In the genomic region with DNA sequence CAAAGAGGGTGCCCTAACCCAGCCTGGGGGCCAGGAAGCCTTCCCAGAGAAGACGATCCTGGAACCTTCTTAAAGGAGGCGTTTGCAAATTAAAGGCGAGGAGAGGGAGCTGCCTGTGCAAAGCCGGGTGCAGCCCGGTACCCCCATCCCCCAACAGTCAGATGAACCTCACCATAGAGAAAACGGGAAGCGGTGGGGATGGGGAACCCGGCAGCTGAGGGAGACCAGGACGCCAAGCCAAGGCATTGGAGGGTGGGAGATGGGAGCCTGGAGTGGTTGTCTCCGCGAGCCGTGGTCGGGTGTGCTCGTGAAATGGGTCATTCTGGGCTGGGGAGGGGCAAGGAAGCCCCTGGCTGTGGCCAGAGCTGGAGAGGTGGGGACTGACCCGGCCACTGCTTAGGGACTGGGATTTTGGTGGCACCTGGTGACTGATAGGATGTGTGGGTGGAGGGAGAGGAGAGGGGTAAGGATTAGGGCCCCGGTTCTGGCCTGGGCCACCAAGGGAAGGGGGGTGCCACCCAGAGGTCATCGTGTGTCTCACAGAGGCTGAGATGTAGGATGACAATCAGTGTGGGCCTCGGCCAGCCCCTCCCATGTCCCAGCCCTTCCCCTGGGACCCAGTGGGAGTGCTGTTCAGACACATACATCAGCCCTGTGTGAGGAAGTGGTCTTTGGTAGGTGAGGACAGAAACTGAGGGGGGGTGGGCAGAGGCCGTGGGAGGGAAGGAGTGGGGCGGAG, we compare ENCODE assay signal across 8 cellular contexts. TPM values are rescaled to one million over a fixed set of nuclear protein-coding genes. Genes with fewer than 3 reads are reported as not detected.
DNase-seq lines count a peak whose midpoint lies in the region; ATAC-seq, FAIRE-seq and TF ChIP-seq lines count a peak whose summit lies in the region.

No MANE protein-coding gene starts in this region.

- TF ChIP-seq CTCF in esophagus muscularis mucosa (IDR thresholded peaks at IDR 0.05), result no peak
- no peak for TF ChIP-seq CTCF in retinal pigment epithelial cell (conservative IDR thresholded peaks at IDR 0.05; ENCODE audit: low read depth, low read length)

- DNase-seq in GM12891 (ENCODE audit: insufficient read length, low spot score), result peak; percentile 41
- DNase-seq in NAMALWA (ENCODE audit: low spot score), result peak; percentile 50
- DNase-seq in esophagus muscularis mucosa (ENCODE audit: extremely low spot score), result no peak
- DNase-seq in retinal pigment epithelial cell (ENCODE audit: low read depth), result no peak
- no peak for DNase-seq in activated naive CD4-positive, alpha-beta T cell (lab: John Stamatoyannopoulos, UW)

- ATAC-seq in HG02623 (IDR thresholded peaks at IDR 0.05; ENCODE audit: unreplicated experiment), result no peak
- no peak for ATAC-seq in HG03095 (IDR thresholded peaks at IDR 0.05; ENCODE audit: unreplicated experiment)
- no peak for ATAC-seq in HG03342 (IDR thresholded peaks at IDR 0.05; ENCODE audit: unreplicated experiment)

- no peak overlapping the region for H3K27ac ChIP-seq in esophagus muscularis mucosa (replicated peaks in 1 of 4)

- no peak for TF ChIP-seq EP300 in esophagus muscularis mucosa (IDR thresholded peaks at IDR 0.05)

- peak overlapping the region; percentile 36 to 57 (median 42) for H3K4me3 ChIP-seq in esophagus muscularis mucosa
- H3K4me3 ChIP-seq in retinal pigment epithelial cell (ENCODE audit: low read length), result peak overlapping the region; percentile 34

- peaks cover 0 to 52% (median 18%) of the 10 kb centered on the region in 4 donors for H3K27me3 ChIP-seq in esophagus muscularis mucosa

- peaks cover 15 to 18% (median 17%) of the 10 kb centered on the region in 4 donors for H3K4me1 ChIP-seq in esophagus muscularis mucosa

- H3K9me3 ChIP-seq in esophagus muscularis mucosa, result no peaks in the 10 kb centered on the region

- no peak for FAIRE-seq in GM12891 (lab: Jason Lieb, UNC)

- intact Hi-C loops in esophagus muscularis mucosa (cut with DNase I), result loop anchor here (10.0 kb wide), 1 partner anchor 215 kb away; no protein-coding TSS in a partner anchor

- TF ChIP-seq POLR2A in GM12891 (IDR thresholded peaks at IDR 0.05; ENCODE audit: low read depth, low read length) (no peak), esophagus muscularis mucosa (IDR thresholded peaks at IDR 0.05; ENCODE audit: low read depth) (no peak)

- 63% methylated on average over 20 of the region's 20 CpGs for WGBS in esophagus muscularis mucosa

- H3K36me3 ChIP-seq in esophagus muscularis mucosa, result no peaks in the 10 kb centered on the region

TF ChIP-seq in GM12891, 5 proteins besides CTCF, POLR2A, EP300 and RAD21:
- TF ChIP-seq POU2F2 (IDR thresholded peaks at IDR 0.05; ENCODE audit: low read depth, low read length), result no peak
- peak; percentile 52 for TF ChIP-seq SPI1 (IDR thresholded peaks at IDR 0.05; ENCODE audit: low read depth, low read length)
- no peak for TF ChIP-seq POLR2AphosphoS5 (IDR thresholded peaks at IDR 0.05; ENCODE audit: low read depth, low read length)
- no peak for TF ChIP-seq TAF1 (IDR thresholded peaks at IDR 0.05; ENCODE audit: low read depth, low read length)
- no peak for TF ChIP-seq PAX5 (IDR thresholded peaks at IDR 0.05; ENCODE audit: insufficient read depth, low read length, severe bottlenecking)

RNA-seq across cellular contexts. Expression of a gene that starts 0.7 kb away (rescaled TPM):
- 0.28 TPM for polyA plus RNA-seq in GM12891 (2012; ENCODE audit: low read depth, missing spikeins)
- 1 to 10 TPM in 1 of 4 donors, under 1 TPM in 3; 0.39 to 2.0 (median 0.65) TPM for total RNA-seq in esophagus muscularis mucosa

Comparison
In these comparisons a context has a peak if more than half of its experiments do, and no peak if none do; other contexts are left out.
1. DNase-seq: peak in GM12891 (single experiment) and NAMALWA (single experiment); none in esophagus muscularis mucosa (single experiment), retinal pigment epithelial cell (single experiment) and activated naive CD4-positive, alpha-beta T cell (0 of 4).